ENCODE assay signal across 1 cellular context in the genomic region with DNA sequence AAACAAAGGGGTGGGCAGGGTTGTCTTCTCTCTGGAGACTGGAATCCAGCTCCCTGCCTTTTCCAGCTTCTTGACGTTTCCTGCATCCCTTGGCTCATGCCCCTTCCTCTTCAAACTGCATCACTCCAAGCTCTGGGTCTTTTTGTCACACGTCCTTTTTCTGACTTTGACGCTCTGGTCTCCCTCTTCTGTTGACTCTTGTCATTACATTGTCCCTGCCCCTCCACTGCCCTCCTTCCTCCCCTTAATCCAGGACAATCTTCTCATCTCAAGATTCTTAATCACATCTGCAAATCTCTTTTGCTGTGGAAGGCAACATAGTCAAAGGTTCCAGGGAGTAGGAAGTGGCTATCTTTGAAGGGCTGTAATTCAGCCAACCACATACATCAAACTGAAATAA.
TF ChIP-seq lines count a peak whose summit lies in the region.

No MANE protein-coding gene starts in this region.

TF ChIP-seq in WTC11, 78 proteins besides CTCF, POLR2A, EP300 and RAD21 (continued from another document):
- TF ChIP-seq, protein P1, sequence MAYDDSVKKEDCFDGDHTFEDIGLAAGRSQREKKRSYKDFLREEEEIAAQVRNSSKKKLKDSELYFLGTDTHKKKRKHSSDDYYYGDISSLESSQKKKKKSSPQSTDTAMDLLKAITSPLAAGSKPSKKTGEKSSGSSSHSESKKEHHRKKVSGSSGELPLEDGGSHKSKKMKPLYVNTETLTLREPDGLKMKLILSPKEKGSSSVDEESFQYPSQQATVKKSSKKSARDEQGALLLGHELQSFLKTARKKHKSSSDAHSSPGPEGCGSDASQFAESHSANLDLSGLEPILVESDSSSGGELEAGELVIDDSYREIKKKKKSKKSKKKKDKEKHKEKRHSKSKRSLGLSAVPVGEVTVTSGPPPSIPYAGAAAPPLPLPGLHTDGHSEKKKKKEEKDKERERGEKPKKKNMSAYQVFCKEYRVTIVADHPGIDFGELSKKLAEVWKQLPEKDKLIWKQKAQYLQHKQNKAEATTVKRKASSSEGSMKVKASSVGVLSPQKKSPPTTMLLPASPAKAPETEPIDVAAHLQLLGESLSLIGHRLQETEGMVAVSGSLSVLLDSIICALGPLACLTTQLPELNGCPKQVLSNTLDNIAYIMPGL (CRISPR knock-in tag; IDR thresholded peaks at IDR 0.05): no peak
- TF ChIP-seq ESRRA (CRISPR knock-in tag; IDR thresholded peaks at IDR 0.05; ENCODE audit: borderline replicate concordance): no peak
- TF ChIP-seq, protein P2, sequence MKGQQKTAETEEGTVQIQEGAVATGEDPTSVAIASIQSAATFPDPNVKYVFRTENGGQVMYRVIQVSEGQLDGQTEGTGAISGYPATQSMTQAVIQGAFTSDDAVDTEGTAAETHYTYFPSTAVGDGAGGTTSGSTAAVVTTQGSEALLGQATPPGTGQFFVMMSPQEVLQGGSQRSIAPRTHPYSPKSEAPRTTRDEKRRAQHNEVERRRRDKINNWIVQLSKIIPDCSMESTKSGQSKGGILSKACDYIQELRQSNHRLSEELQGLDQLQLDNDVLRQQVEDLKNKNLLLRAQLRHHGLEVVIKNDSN (CRISPR knock-in tag; IDR thresholded peaks at IDR 0.05): no peak
- TF ChIP-seq HMGA2 (CRISPR knock-in tag; IDR thresholded peaks at IDR 0.05): no peak
- TF ChIP-seq SMAD3 (CRISPR knock-in tag; IDR thresholded peaks at IDR 0.05; ENCODE audit: borderline replicate concordance): no peak
- no peak for TF ChIP-seq TCF7 (CRISPR knock-in tag; IDR thresholded peaks at IDR 0.05; ENCODE audit: low read depth)
- TF ChIP-seq GABPB1 (CRISPR knock-in tag; IDR thresholded peaks at IDR 0.05): no peak
- TF ChIP-seq, protein P3, sequence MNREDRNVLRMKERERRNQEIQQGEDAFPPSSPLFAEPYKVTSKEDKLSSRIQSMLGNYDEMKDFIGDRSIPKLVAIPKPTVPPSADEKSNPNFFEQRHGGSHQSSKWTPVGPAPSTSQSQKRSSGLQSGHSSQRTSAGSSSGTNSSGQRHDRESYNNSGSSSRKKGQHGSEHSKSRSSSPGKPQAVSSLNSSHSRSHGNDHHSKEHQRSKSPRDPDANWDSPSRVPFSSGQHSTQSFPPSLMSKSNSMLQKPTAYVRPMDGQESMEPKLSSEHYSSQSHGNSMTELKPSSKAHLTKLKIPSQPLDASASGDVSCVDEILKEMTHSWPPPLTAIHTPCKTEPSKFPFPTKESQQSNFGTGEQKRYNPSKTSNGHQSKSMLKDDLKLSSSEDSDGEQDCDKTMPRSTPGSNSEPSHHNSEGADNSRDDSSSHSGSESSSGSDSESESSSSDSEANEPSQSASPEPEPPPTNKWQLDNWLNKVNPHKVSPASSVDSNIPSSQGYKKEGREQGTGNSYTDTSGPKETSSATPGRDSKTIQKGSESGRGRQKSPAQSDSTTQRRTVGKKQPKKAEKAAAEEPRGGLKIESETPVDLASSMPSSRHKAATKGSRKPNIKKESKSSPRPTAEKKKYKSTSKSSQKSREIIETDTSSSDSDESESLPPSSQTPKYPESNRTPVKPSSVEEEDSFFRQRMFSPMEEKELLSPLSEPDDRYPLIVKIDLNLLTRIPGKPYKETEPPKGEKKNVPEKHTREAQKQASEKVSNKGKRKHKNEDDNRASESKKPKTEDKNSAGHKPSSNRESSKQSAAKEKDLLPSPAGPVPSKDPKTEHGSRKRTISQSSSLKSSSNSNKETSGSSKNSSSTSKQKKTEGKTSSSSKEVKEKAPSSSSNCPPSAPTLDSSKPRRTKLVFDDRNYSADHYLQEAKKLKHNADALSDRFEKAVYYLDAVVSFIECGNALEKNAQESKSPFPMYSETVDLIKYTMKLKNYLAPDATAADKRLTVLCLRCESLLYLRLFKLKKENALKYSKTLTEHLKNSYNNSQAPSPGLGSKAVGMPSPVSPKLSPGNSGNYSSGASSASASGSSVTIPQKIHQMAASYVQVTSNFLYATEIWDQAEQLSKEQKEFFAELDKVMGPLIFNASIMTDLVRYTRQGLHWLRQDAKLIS (CRISPR knock-in tag; IDR thresholded peaks at IDR 0.05; ENCODE audit: borderline replicate concordance): no peak
- TF ChIP-seq JAZF1 (CRISPR knock-in tag; IDR thresholded peaks at IDR 0.05): no peak
- TF ChIP-seq, protein P4, sequence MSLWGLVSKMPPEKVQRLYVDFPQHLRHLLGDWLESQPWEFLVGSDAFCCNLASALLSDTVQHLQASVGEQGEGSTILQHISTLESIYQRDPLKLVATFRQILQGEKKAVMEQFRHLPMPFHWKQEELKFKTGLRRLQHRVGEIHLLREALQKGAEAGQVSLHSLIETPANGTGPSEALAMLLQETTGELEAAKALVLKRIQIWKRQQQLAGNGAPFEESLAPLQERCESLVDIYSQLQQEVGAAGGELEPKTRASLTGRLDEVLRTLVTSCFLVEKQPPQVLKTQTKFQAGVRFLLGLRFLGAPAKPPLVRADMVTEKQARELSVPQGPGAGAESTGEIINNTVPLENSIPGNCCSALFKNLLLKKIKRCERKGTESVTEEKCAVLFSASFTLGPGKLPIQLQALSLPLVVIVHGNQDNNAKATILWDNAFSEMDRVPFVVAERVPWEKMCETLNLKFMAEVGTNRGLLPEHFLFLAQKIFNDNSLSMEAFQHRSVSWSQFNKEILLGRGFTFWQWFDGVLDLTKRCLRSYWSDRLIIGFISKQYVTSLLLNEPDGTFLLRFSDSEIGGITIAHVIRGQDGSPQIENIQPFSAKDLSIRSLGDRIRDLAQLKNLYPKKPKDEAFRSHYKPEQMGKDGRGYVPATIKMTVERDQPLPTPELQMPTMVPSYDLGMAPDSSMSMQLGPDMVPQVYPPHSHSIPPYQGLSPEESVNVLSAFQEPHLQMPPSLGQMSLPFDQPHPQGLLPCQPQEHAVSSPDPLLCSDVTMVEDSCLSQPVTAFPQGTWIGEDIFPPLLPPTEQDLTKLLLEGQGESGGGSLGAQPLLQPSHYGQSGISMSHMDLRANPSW (CRISPR knock-in tag; conservative IDR thresholded peaks at IDR 0.05; ENCODE audit: low read depth): no peak
